9 cellular contexts compared by ENCODE assay signal in genomic region chr9:111914749-111915424, GRCh38. TPM values are rescaled to one million over a fixed set of nuclear protein-coding genes. Genes with fewer than 3 reads are reported as not detected.
DNase-seq lines count a peak whose midpoint lies in the region; ATAC-seq and TF ChIP-seq lines count a peak whose summit lies in the region.
"Had no signal": no experiment of that assay in that cellular context is flagged by ENCODE, and none has a peak within 500 bp of the region (broad histone marks: within the 10 kb centered on the region; RNA-seq: fewer than 3 reads in every experiment).

No MANE protein-coding gene starts in this region.

- no peaks in the 10 kb centered on the region for H3K9me3 Mint-ChIP-seq in mesothelial cell of epicardium

- intact Hi-C loops in left colon (cut with DNase I, micrococcal nuclease) (no loop called here), dorsolateral prefrontal cortex (cut with DNase I) (no loop called here)

- H3K27me3 ChIP-seq in dorsolateral prefrontal cortex: no peaks in the 10 kb centered on the region

- H3K4me1 Mint-ChIP-seq in mesothelial cell of epicardium: peaks cover 17% of the 10 kb centered on the region

- TF ChIP-seq CTCF in GM12864 (IDR thresholded peaks at IDR 0.05; ENCODE audit: low read depth, low read length, missing control alignments): no peak
- TF ChIP-seq CTCF in VCaP (conservative IDR thresholded peaks at IDR 0.05): no peak
- no peak for TF ChIP-seq CTCF in mesothelial cell of epicardium (IDR thresholded peaks at IDR 0.05; ENCODE audit: unreplicated experiment)
- TF ChIP-seq CTCF in dorsolateral prefrontal cortex (IDR thresholded peaks at IDR 0.05 in 54 of 56, conservative IDR thresholded peaks at IDR 0.05 in 2 of 56; ENCODE audit: low read depth in 1 of 56, partially characterized antibody in 56 of 56): no peak

- H3K27ac ChIP-seq in VCaP: peak overlapping the region; percentile 30
- H3K27ac ChIP-seq in dorsolateral prefrontal cortex: no peak overlapping the region

- H3K27ac Mint-ChIP-seq in mesothelial cell of epicardium: peak overlapping the region; percentile 77

- H3K4me3 Mint-ChIP-seq in mesothelial cell of epicardium: no peak overlapping the region

- peaks cover 10% of the 10 kb centered on the region for H3K36me3 Mint-ChIP-seq in mesothelial cell of epicardium

- no peaks in the 10 kb centered on the region for H3K27me3 Mint-ChIP-seq in mesothelial cell of epicardium (ENCODE audit: low read depth)

- no peak for ATAC-seq in left colon
- no peak for ATAC-seq in GM19452 (IDR thresholded peaks at IDR 0.05; ENCODE audit: unreplicated experiment)

- peak overlapping the region; percentile 1; the same call in 1 of the 2 replicates for H3K4me3 ChIP-seq in GM12864 (ENCODE audit: low read depth, low read length)
- no peak overlapping the region for H3K4me3 ChIP-seq in dorsolateral prefrontal cortex
- H3K4me3 ChIP-seq: lung had no signal

- DNase-seq in GM12864 (ENCODE audit: low read depth): no peak
- DNase-seq in NCI-H1105 treated with DMSO at 0.1 percent for 48 hours (lab: John Stamatoyannopoulos, UW): peak; percentile 83
- no peak for DNase-seq in mesothelial cell of epicardium (ENCODE audit: low spot score in 2 of 2, unreplicated experiment in 2 of 2)
- no peak for DNase-seq in left colon
- DNase-seq in dorsolateral prefrontal cortex: no peak
- DNase-seq: NCI-H1930 had no signal

RNA-seq across cellular contexts. Expression of gene UGCG, which starts 18.3 kb away (rescaled TPM):
- 27.0 to 29.8 TPM (median 27.4 TPM) in 3 replicates for total RNA-seq in mesothelial cell of epicardium
- 10 to 100 TPM; 32.3 to 49.2 TPM for total RNA-seq in left colon
- 10 to 100 TPM; 12.6 to 46.0 (median 30.8) TPM for total RNA-seq in dorsolateral prefrontal cortex
